8 cellular contexts compared by ENCODE assay signal in the genomic region with DNA sequence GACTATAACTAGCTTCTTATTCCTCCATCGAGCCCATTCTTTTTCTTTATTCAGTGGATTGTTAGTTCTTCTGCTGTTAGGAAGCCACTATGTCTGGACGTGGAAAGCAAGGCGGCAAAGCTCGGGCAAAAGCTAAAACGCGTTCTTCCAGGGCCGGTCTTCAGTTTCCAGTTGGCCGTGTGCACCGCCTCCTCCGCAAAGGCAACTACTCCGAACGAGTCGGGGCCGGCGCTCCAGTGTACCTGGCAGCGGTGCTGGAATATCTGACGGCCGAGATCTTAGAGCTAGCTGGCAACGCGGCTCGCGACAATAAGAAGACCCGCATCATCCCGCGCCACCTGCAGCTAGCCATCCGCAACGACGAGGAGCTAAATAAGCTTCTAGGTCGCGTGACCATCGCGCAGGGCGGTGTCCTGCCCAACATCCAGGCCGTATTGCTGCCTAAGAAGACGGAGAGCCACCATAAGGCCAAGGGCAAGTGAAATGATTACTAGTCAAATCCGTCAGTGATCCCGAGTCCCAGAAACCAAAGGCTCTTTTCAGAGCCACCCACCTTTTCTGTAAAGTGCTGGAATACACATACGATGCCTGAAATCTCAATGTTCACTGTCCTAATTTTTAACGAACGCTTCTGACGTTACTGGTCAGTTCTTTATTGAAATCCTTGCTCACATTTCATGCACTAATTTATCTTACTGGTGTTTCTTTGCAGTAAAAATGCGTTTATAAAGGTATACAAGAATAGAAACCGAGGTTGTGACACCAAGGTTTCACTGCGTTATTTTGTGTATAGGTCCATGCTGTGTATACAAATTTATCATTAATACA.
DNase-seq lines count a peak whose midpoint lies in the region; ATAC-seq and TF ChIP-seq lines count a peak whose summit lies in the region.

No MANE protein-coding gene starts in this region.

- H3K4me3 ChIP-seq in GM12864 (ENCODE audit: low read depth, low read length) (peak overlapping the region; percentile 50), thoracic aorta (peak overlapping the region; percentile 81)

- no peaks in the 10 kb centered on the region for H3K9me3 ChIP-seq in thoracic aorta

- no peaks in the 10 kb centered on the region for H3K27me3 ChIP-seq in thoracic aorta (replicated peaks; ENCODE audit: insufficient read depth)

- H3K36me3 Mint-ChIP-seq in naive thymus-derived CD8-positive, alpha-beta T cell, result no peaks in the 10 kb centered on the region

- H3K27ac Mint-ChIP-seq in naive thymus-derived CD8-positive, alpha-beta T cell, result no peak overlapping the region

- H3K4me1 Mint-ChIP-seq in naive thymus-derived CD8-positive, alpha-beta T cell, result peaks cover 0 to 12% (median 7%) of the 10 kb centered on the region in 4 donors

- POLR2A ChIA-PET in naive thymus-derived CD8-positive, alpha-beta T cell (lab: Charles Lee), result interaction anchor here (0.7 to 17.5 kb wide), 57 partner anchors 8 to 1676 kb away, joined by 3 to 669 read pairs (median 7); a partner anchor contains a TSS

- no peak overlapping the region for H3K4me3 Mint-ChIP-seq in naive thymus-derived CD8-positive, alpha-beta T cell

- H3K27ac ChIP-seq in epithelial cell of prostate, result peak overlapping the region; percentile 88
- H3K27ac ChIP-seq in thoracic aorta, result peak overlapping the region; percentile 91 to 98

- H3K27me3 Mint-ChIP-seq in naive thymus-derived CD8-positive, alpha-beta T cell, result no peaks in the 10 kb centered on the region

- ATAC-seq in HG02763 (IDR thresholded peaks at IDR 0.05; ENCODE audit: unreplicated experiment) (peak; percentile 37), thoracic aorta (ENCODE audit: insufficient number of reproducible peaks, low FRiP score, low read depth) (peak; percentile 61)
- ATAC-seq in naive thymus-derived CD8-positive, alpha-beta T cell, result peak; percentile 59 to 62

- peaks cover 6 to 25% of the 10 kb centered on the region in 2 donors for H3K4me1 ChIP-seq in thoracic aorta (ENCODE audit: control insufficient read depth in 1 of 2, low read depth in 2 of 2)

- H3K36me3 ChIP-seq in thoracic aorta, result no peaks in the 10 kb centered on the region

- TF ChIP-seq CTCF in GM12864 (IDR thresholded peaks at IDR 0.05; ENCODE audit: low read depth, low read length, missing control alignments), result peak; percentile 24
- peak; percentile 35 for TF ChIP-seq CTCF in thoracic aorta (IDR thresholded peaks at IDR 0.05)

- H3K9me3 Mint-ChIP-seq in naive thymus-derived CD8-positive, alpha-beta T cell, result peaks cover 0 to 5% (median 0%) of the 10 kb centered on the region in 9 donors

- no peak for DNase-seq in GM12864 (ENCODE audit: low read depth)
- DNase-seq in NCI-H69 (lab: John Stamatoyannopoulos, UW), result peak; percentile 97
- DNase-seq in activated CD8-positive, alpha-beta memory T cell treated with anti-CD3 and anti-CD28 coated beads, Interleukin-2, amount 50 U/mL, for 48 hours, result peak; percentile 89
- no peak for DNase-seq in epithelial cell of prostate (ENCODE audit: low read depth, low spot score)
- DNase-seq in naive thymus-derived CD8-positive, alpha-beta T cell, result peak in 7 of 10 donors; percentile 64 to 89 (median 73)
- peak; percentile 53 for DNase-seq in thoracic aorta (ENCODE audit: low spot score)
- DNase-seq in germinal center (ENCODE audit: low spot score), result no peak

Comparison
In these comparisons a context has a peak if more than half of its experiments do, and no peak if none do; other contexts are left out.
1. DNase-seq: peak in NCI-H69 (single experiment), activated CD8-positive, alpha-beta memory T cell treated with anti-CD3 and anti-CD28 coated beads, Interleukin-2, amount 50 U/mL, for 48 hours (single experiment), naive thymus-derived CD8-positive, alpha-beta T cell (7 of 10) and thoracic aorta (single experiment); none in GM12864 (single experiment), epithelial cell of prostate (single experiment) and germinal center (single experiment).
2. Peak in every context shown above with its lines, with median percentiles within 50 percentile points of each other: ATAC-seq.